ENCODE assay signal across 13 cellular contexts in genomic region chr16:24999088-24999670, GRCh38. TPM values are rescaled to one million over a fixed set of nuclear protein-coding genes. Genes with fewer than 3 reads are reported as not detected.
DNase-seq lines count a peak whose midpoint lies in the region; ATAC-seq and TF ChIP-seq lines count a peak whose summit lies in the region.
"Had no signal": no experiment of that assay in that cellular context is flagged by ENCODE, and none has a peak within 500 bp of the region (broad histone marks: within the 10 kb centered on the region; RNA-seq: fewer than 3 reads in every experiment).

No MANE protein-coding gene starts in this region.

- no peak for ATAC-seq in gastroesophageal sphincter
- peak; percentile 81 to 90 (median 89) for ATAC-seq in psoas muscle

- no peak overlapping the region for H3K9ac ChIP-seq in OCI-LY3 (ENCODE audit: low read length)

- no peak for TF ChIP-seq EP300 in gastroesophageal sphincter (IDR thresholded peaks at IDR 0.05)

- no peak for DNase-seq in psoas muscle
- DNase-seq in NCI-H345 treated with DMSO at 0.1 percent for 48 hours (lab: John Stamatoyannopoulos, UW; ENCODE audit: unreplicated experiment) = no peak
- no peak for DNase-seq in hepatic stellate cell (ENCODE audit: low spot score)
- DNase-seq in NAMALWA (ENCODE audit: low spot score) = no peak
- DNase-seq in activated effector memory CD4-positive, alpha-beta T cell treated with Interleukin-2 at 50 U/mL for 16 hours = no peak
- DNase-seq: DMS53, HCEC 1CT, mammary epithelial cell, NCI-H187, NCI-H526 treated with DMSO at 0.1 percent for 48 hours had no signal

- TF ChIP-seq CTCF in OCI-LY3 (IDR thresholded peaks at IDR 0.05; ENCODE audit: low read depth, low read length) = no peak
- TF ChIP-seq CTCF in gastroesophageal sphincter (IDR thresholded peaks at IDR 0.05) = no peak
- TF ChIP-seq CTCF in psoas muscle (IDR thresholded peaks at IDR 0.05) = no peak

- peaks cover 57% of the 10 kb centered on the region for H3K4me1 ChIP-seq in ACC112 (ENCODE audit: control insufficient read depth, insufficient read depth, low read length, unreplicated experiment)
- H3K4me1 ChIP-seq in OCI-LY3 (ENCODE audit: low read length) = peaks cover 94% of the 10 kb centered on the region
- H3K4me1 ChIP-seq in gastroesophageal sphincter = peaks cover 8 to 85% (median 30%) of the 10 kb centered on the region in 3 donors
- H3K4me1 ChIP-seq in psoas muscle = peaks cover 69% of the 10 kb centered on the region

- H3K4me3 ChIP-seq in ACC112 (ENCODE audit: low read depth, low read length) (no peak overlapping the region), OCI-LY3 (ENCODE audit: low read length) (peak overlapping the region; percentile 15; the same call in 1 of the 2 replicates), gastroesophageal sphincter (no peak overlapping the region), psoas muscle (peak overlapping the region; percentile 39)

- peaks cover 94% of the 10 kb centered on the region for H3K79me2 ChIP-seq in ACC112 (ENCODE audit: control insufficient read depth, insufficient read depth, low read length, unreplicated experiment)
- peaks cover 100% of the 10 kb centered on the region for H3K79me2 ChIP-seq in OCI-LY3 (ENCODE audit: low read length)

- no peaks in the 10 kb centered on the region for H3K36me3 ChIP-seq in ACC112 (ENCODE audit: insufficient read depth, low read length)
- peaks cover 49% of the 10 kb centered on the region for H3K36me3 ChIP-seq in OCI-LY3 (replicated peaks; ENCODE audit: low read depth, low read length)
- no peaks in the 10 kb centered on the region for H3K36me3 ChIP-seq in gastroesophageal sphincter
- no peaks in the 10 kb centered on the region for H3K36me3 ChIP-seq in psoas muscle (ENCODE audit: insufficient read depth in 1 of 2, low read depth in 1 of 2)

- TF ChIP-seq POLR2A in gastroesophageal sphincter (IDR thresholded peaks at IDR 0.05) = no peak

- peak overlapping the region; percentile 35; the same call in 1 of the 2 replicates for H3K27ac ChIP-seq in ACC112 (ENCODE audit: low read depth, low read length)
- no peak overlapping the region; the same call in 1 of the 2 replicates for H3K27ac ChIP-seq in OCI-LY3 (ENCODE audit: low read length)
- peak overlapping the region in 3 of 4 donors; percentile 10 to 73 (median 63) for H3K27ac ChIP-seq in gastroesophageal sphincter
- H3K27ac ChIP-seq in psoas muscle = peak overlapping the region; percentile 81

- 57 to 65% methylated on average over 4 to 6 of the region's 6 CpGs for WGBS in gastroesophageal sphincter (ENCODE audit: low coverage in 1 of 2), 2 donors
- WGBS in psoas muscle, 3 donors = 54 to 62% (median 59%) methylated on average over 6 of the region's 6 CpGs

- H3K4me2 ChIP-seq in OCI-LY3 (ENCODE audit: low read length) = peak overlapping the region; percentile 37

- peaks cover 99% of the 10 kb centered on the region for H4K20me1 ChIP-seq in OCI-LY3 (ENCODE audit: insufficient read depth, low read length)

- H2AFZ ChIP-seq in ACC112 (ENCODE audit: low read length, unreplicated experiment) (no peak overlapping the region), OCI-LY3 (ENCODE audit: low read depth, low read length) (no peak overlapping the region)

- H3K9me3 ChIP-seq in OCI-LY3 (ENCODE audit: insufficient read depth, low read length) (no peaks in the 10 kb centered on the region), gastroesophageal sphincter (no peaks in the 10 kb centered on the region), psoas muscle (no peaks in the 10 kb centered on the region)

- intact Hi-C loops in psoas muscle (cut with DNase I) = no loop called here

- H3K27me3 ChIP-seq in ACC112 (ENCODE audit: insufficient read depth, low read length) (no peaks in the 10 kb centered on the region), OCI-LY3 (ENCODE audit: low read depth, low read length) (no peaks in the 10 kb centered on the region), gastroesophageal sphincter (no peaks in the 10 kb centered on the region), psoas muscle (ENCODE audit: insufficient read depth in 3 of 3, low read length in 2 of 3) (no peaks in the 10 kb centered on the region)

RNA-seq across cellular contexts. Expression of gene ARHGAP17, which starts 16.0 kb away (rescaled TPM):
- 10 to 100 TPM; 40.8 to 51.2 (median 46.2) TPM for total RNA-seq in gastroesophageal sphincter
- total RNA-seq in psoas muscle = 10 to 100 TPM; 38.6 to 83.0 (median 57.7) TPM
- polyA plus RNA-seq in psoas muscle = 10 to 100 TPM; 15.9 to 31.7 (median 23.3) TPM

Comparison
In these comparisons a context has a peak if more than half of its experiments do, and no peak if none do; other contexts are left out.
1. H3K4me3 ChIP-seq: peak in OCI-LY3 (single experiment) and psoas muscle (single experiment); none in ACC112 (single experiment) and gastroesophageal sphincter (0 of 2).